In genomic region chr5:80114856-80115255, GRCh38 we compare ENCODE assay signal across 22 cellular contexts.
DNase-seq lines count a peak whose midpoint lies in the region; ATAC-seq and TF ChIP-seq lines count a peak whose summit lies in the region.
"Had no signal": no experiment of that assay in that cellular context is flagged by ENCODE, and none has a peak within 500 bp of the region (broad histone marks: within the 10 kb centered on the region; RNA-seq: fewer than 3 reads in every experiment).

No MANE protein-coding gene starts in this region.

- intact Hi-C loops in MCF 10A (cut with micrococcal nuclease), result no loop called here
- intact Hi-C loops in breast epithelium (cut with DNase I; ENCODE audit: low total_unique reads), result no loop called here
- intact Hi-C loops in lower lobe of right lung (cut with DNase I), result no loop called here

- no peaks in the 10 kb centered on the region for H3K9me3 Mint-ChIP-seq in MCF 10A (ENCODE audit: unreplicated experiment)
- peaks cover 0 to 4% (median 0%) of the 10 kb centered on the region in 3 donors for H3K9me3 Mint-ChIP-seq in T-cell
- H3K9me3 Mint-ChIP-seq: activated T-helper 17 cell treated with anti-CD3 and anti-CD28 coated beads, Interleukin-2, amount 50 U/mL, for 72 hours; central memory CD8-positive, alpha-beta T cell had no signal

- no peaks in the 10 kb centered on the region for H3K9me3 ChIP-seq in breast epithelium
- H3K9me3 ChIP-seq in lower lobe of right lung, result no peaks in the 10 kb centered on the region
- H3K9me3 ChIP-seq: ovary, SJSA1, tibial nerve had no signal

- no peak overlapping the region for H3K27ac ChIP-seq in breast epithelium
- no peak overlapping the region for H3K27ac ChIP-seq in lower lobe of right lung
- H3K27ac ChIP-seq: C4-2B, dorsolateral prefrontal cortex, GM23248, HL-60, ovary, SJSA1, tibial nerve had no signal

- H3K27me3 ChIP-seq in breast epithelium (no peaks in the 10 kb centered on the region), lower lobe of right lung (ENCODE audit: low read depth) (no peaks in the 10 kb centered on the region)
- H3K27me3 ChIP-seq: dorsolateral prefrontal cortex, ovary, SJSA1, tibial nerve had no signal

- H3K4me1 ChIP-seq in breast epithelium (no peaks in the 10 kb centered on the region), lower lobe of right lung (no peaks in the 10 kb centered on the region)
- H3K4me1 ChIP-seq: SJSA1, tibial nerve had no signal

- DNase-seq in MCF 10A (ENCODE audit: unreplicated experiment) (peak; percentile 16), breast epithelium (ENCODE audit: low spot score in 2 of 2) (no peak), T-cell (no peak), lower lobe of right lung (peak; percentile 53), iPS-NIHi7 (ENCODE audit: extremely low spot score) (no peak), NCI-H187 treated with DMSO at 0.1 percent for 48 hours (lab: John Stamatoyannopoulos, UW) (no peak)
- DNase-seq: activated CD4-positive, alpha-beta T cell treated with anti-CD3 and anti-CD28 coated beads, Interleukin-2, amount 50 U/mL, for 48 hours; DMS153; dorsolateral prefrontal cortex; GM23248; Kasumi-1; midbrain; NCI-H146; NCI-H524 treated with DMSO at 0.1 percent for 48 hours; ovary had no signal

- no peaks in the 10 kb centered on the region for H3K36me3 ChIP-seq in breast epithelium
- H3K36me3 ChIP-seq in lower lobe of right lung, result no peaks in the 10 kb centered on the region
- H3K36me3 ChIP-seq: ovary, SJSA1, tibial nerve had no signal

- H3K4me1 Mint-ChIP-seq in MCF 10A (ENCODE audit: insufficient read depth, unreplicated experiment) (no peaks in the 10 kb centered on the region), T-cell (peaks cover 48 to 55% (median 50%) of the 10 kb centered on the region in 3 donors)

- BruUV-seq in MCF 10A (replicated peaks; lab: Mats Ljungman, UMichigan), result no TSS peak

- no peak for TF ChIP-seq POLR2A in breast epithelium (IDR thresholded peaks at IDR 0.05)

- no peak overlapping the region for H3K27ac Mint-ChIP-seq in MCF 10A (ENCODE audit: low read depth, unreplicated experiment)
- H3K27ac Mint-ChIP-seq in T-cell, result peak overlapping the region; percentile 74 to 84

- no peak overlapping the region for H3K4me3 ChIP-seq in breast epithelium
- no peak overlapping the region for H3K4me3 ChIP-seq in lower lobe of right lung
- H3K4me3 ChIP-seq: dorsolateral prefrontal cortex, GM23248, ovary, SJSA1, tibial nerve had no signal

- TF ChIP-seq CTCF in MCF 10A (IDR thresholded peaks at IDR 0.05; ENCODE audit: unreplicated experiment) (no peak), breast epithelium (IDR thresholded peaks at IDR 0.05) (no peak), lower lobe of right lung (IDR thresholded peaks at IDR 0.05) (no peak)

- no peaks in the 10 kb centered on the region for H3K36me3 Mint-ChIP-seq in MCF 10A (ENCODE audit: insufficient read depth, unreplicated experiment)
- H3K36me3 Mint-ChIP-seq in T-cell, result peaks cover 61% of the 10 kb centered on the region

- H3K4me3 Mint-ChIP-seq in MCF 10A (ENCODE audit: unreplicated experiment), result no peak overlapping the region
- H3K4me3 Mint-ChIP-seq in T-cell, result no peak overlapping the region
- H3K4me3 Mint-ChIP-seq: activated T-helper 17 cell treated with anti-CD3 and anti-CD28 coated beads, Interleukin-2, amount 50 U/mL, for 72 hours; central memory CD8-positive, alpha-beta T cell had no signal

- POLR2A ChIA-PET in MCF 10A (lab: Yijun Ruan, JAX) (no interaction called here), T-cell (lab: Charles Lee) (no interaction called here)

- H3K27me3 Mint-ChIP-seq in MCF 10A (ENCODE audit: insufficient read depth, unreplicated experiment), result no peaks in the 10 kb centered on the region
- no peaks in the 10 kb centered on the region for H3K27me3 Mint-ChIP-seq in T-cell
- H3K27me3 Mint-ChIP-seq: activated T-helper 17 cell treated with anti-CD3 and anti-CD28 coated beads, Interleukin-2, amount 50 U/mL, for 72 hours; central memory CD8-positive, alpha-beta T cell had no signal

- CTCF ChIA-PET in MCF 10A (lab: Yijun Ruan, JAX), result no interaction called here
- CTCF ChIA-PET in T-cell (lab: Charles Lee), result no interaction called here

- no peak for ATAC-seq in T-cell (replicated peaks in 1 of 4)
- ATAC-seq in lower lobe of right lung, result no peak
- ATAC-seq in GM18498 (IDR thresholded peaks at IDR 0.05; ENCODE audit: unreplicated experiment), result no peak
- ATAC-seq: activated T-helper 17 cell treated with anti-CD3 and anti-CD28 coated beads, Interleukin-2, amount 50 U/mL, for 72 hours had no signal

Comparison
In these comparisons a context has a peak if more than half of its experiments do, and no peak if none do; other contexts are left out.
1. DNase-seq: peak in MCF 10A (single experiment) and lower lobe of right lung (single experiment); none in breast epithelium (0 of 2), T-cell (0 of 34), iPS-NIHi7 (single experiment) and NCI-H187 treated with DMSO at 0.1 percent for 48 hours (single experiment).